18 cellular contexts compared by ENCODE assay signal in the genomic region with DNA sequence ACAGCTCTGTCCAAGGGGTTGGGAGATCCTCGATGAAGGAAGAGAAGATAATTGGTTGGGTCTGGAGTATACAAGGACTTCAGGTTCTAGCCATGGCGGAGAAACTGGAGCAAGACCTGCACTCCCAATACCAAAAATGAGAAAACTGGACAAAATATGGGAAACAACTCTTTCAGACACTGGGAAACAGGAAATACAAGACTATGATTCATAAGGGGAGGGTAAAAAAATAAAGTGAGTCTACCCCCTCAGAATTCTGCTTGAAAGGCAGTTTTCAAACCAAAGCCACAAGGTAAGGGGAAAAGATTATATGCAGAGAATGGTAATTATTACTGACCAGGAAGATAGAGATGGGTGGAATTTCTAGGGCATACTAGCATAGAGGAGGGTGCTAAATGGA.
"Had no signal": no experiment of that assay in that cellular context is flagged by ENCODE, and none has a peak within 500 bp of the region (broad histone marks: within the 10 kb centered on the region; RNA-seq: fewer than 3 reads in every experiment).

No MANE protein-coding gene starts in this region.

- ATAC-seq: activated naive CD4-positive, alpha-beta T cell treated with anti-CD3 and anti-CD28 coated beads, Interleukin-2, amount 50 U/mL, for 72 hours; left cardiac atrium; naive thymus-derived CD8-positive, alpha-beta T cell; right cardiac atrium; stimulated activated effector memory CD8-positive, alpha-beta T cell treated with anti-CD3 and anti-CD28 coated beads, Interleukin-12 subunit alpha, Interleukin-12 subunit beta, amount 100 ng/mL, for 72 hours; T-helper 17 cell had no signal

- DNase-seq: activated B cell treated with CpG ODN at 0.5 μM for 24 hours; activated CD4-positive, alpha-beta T cell treated with anti-CD3 and anti-CD28 coated beads, Interleukin-2, amount 50 U/mL, for 1 hour; activated effector memory CD4-positive, alpha-beta T cell treated with Interleukin-2 at 50 U/mL for 16 hours; activated T-cell treated with anti-CD3 and anti-CD28 coated beads, Interleukin-2, amount 50 U/mL, for 1 hour; amygdala; hippocampal formation; left cardiac atrium; naive thymus-derived CD8-positive, alpha-beta T cell; posterior cingulate gyrus; right cardiac atrium; T-helper 17 cell; tibial artery had no signal

- H3K9me3 ChIP-seq: neutrophil, tibial artery, vagina had no signal

- H3K27me3 ChIP-seq: vagina had no signal

- H3K4me2 ChIP-seq: smooth muscle cell had no signal

- H3K4me1 Mint-ChIP-seq: stimulated activated effector memory CD8-positive, alpha-beta T cell treated with anti-CD3 and anti-CD28 coated beads, Interleukin-12 subunit alpha, Interleukin-12 subunit beta, amount 100 ng/mL, for 72 hours had no signal

- H3K36me3 Mint-ChIP-seq: activated naive CD4-positive, alpha-beta T cell treated with anti-CD3 and anti-CD28 coated beads, Interleukin-2, amount 50 U/mL, for 72 hours; stimulated activated effector memory CD8-positive, alpha-beta T cell treated with anti-CD3 and anti-CD28 coated beads, Interleukin-12 subunit alpha, Interleukin-12 subunit beta, amount 100 ng/mL, for 72 hours had no signal

- H3K4me3 Mint-ChIP-seq: activated B cell treated with CpG ODN at 0.5 μM for 24 hours; naive thymus-derived CD8-positive, alpha-beta T cell; stimulated activated effector memory CD8-positive, alpha-beta T cell treated with anti-CD3 and anti-CD28 coated beads, Interleukin-12 subunit alpha, Interleukin-12 subunit beta, amount 100 ng/mL, for 72 hours; T-helper 17 cell had no signal

- H3K27ac ChIP-seq: neutrophil, tibial artery, vagina had no signal

- H3K27ac Mint-ChIP-seq: activated B cell treated with CpG ODN at 0.5 μM for 24 hours; activated naive CD4-positive, alpha-beta T cell treated with anti-CD3 and anti-CD28 coated beads, Interleukin-2, amount 50 U/mL, for 72 hours; naive thymus-derived CD8-positive, alpha-beta T cell; stimulated activated effector memory CD8-positive, alpha-beta T cell treated with anti-CD3 and anti-CD28 coated beads, Interleukin-12 subunit alpha, Interleukin-12 subunit beta, amount 100 ng/mL, for 72 hours; T-helper 17 cell had no signal

- H3K4me3 ChIP-seq: smooth muscle cell, tibial artery, vagina had no signal

- FAIRE-seq: endometrium had no signal

- H3K36me3 ChIP-seq: neutrophil, tibial artery, vagina had no signal

- H3K4me1 ChIP-seq: tibial artery, vagina had no signal

- H3K9me3 Mint-ChIP-seq: activated B cell treated with CpG ODN at 0.5 μM for 24 hours; activated naive CD4-positive, alpha-beta T cell treated with anti-CD3 and anti-CD28 coated beads, Interleukin-2, amount 50 U/mL, for 72 hours; stimulated activated effector memory CD8-positive, alpha-beta T cell treated with anti-CD3 and anti-CD28 coated beads, Interleukin-12 subunit alpha, Interleukin-12 subunit beta, amount 100 ng/mL, for 72 hours had no signal
